8 cellular contexts compared by ENCODE assay signal in genomic region chr6:127420558-127420957, GRCh38. TPM values are rescaled to one million over a fixed set of nuclear protein-coding genes. Genes with fewer than 3 reads are reported as not detected.
A peak's percentile ranks its signal among the peaks of the same experiment; 100 is the strongest.
DNase-seq lines count a peak whose midpoint lies in the region; ATAC-seq and TF ChIP-seq lines count a peak whose summit lies in the region.

No MANE protein-coding gene starts in this region.

- peak; percentile 100 for ATAC-seq in GM21786 (IDR thresholded peaks at IDR 0.05; ENCODE audit: unreplicated experiment)

- peak; percentile 63 for TF ChIP-seq RAD21 in Ishikawa (IDR thresholded peaks at IDR 0.05; ENCODE audit: low read depth)

- DNase-seq in GF-D8 (lab: John Stamatoyannopoulos, UW) (peak; percentile 25), SIG-M5 treated with dmso at 0.1 percent for 504 hours (lab: John Stamatoyannopoulos, UW; ENCODE audit: unreplicated experiment) (peak; percentile 89), globus pallidus (ENCODE audit: low spot score) (peak; percentile 62), pulmonary artery endothelial cell (ENCODE audit: low read depth, low spot score) (peak; percentile 86), NCI-H2029 treated with DMSO at 0.1 percent for 48 hours (lab: John Stamatoyannopoulos, UW) (no peak)
- DNase-seq in activated T-helper 9 cell treated with anti-CD3 and anti-CD28 coated beads, Interleukin-2, amount 50 U/mL, for 16 hours (ENCODE audit: low read depth), result peak; percentile 55

- TF ChIP-seq EP300 in Ishikawa (IDR thresholded peaks at IDR 0.05; ENCODE audit: borderline replicate concordance), result no peak

TF ChIP-seq in Ishikawa, 13 proteins besides CTCF, POLR2A, EP300 and RAD21:
- TF ChIP-seq ZBTB7A (IDR thresholded peaks at IDR 0.05; ENCODE audit: low read depth) (no peak), EGR1 (IDR thresholded peaks at IDR 0.05) (no peak), CEBPB (IDR thresholded peaks at IDR 0.05) (no peak), NFIC (IDR thresholded peaks at IDR 0.05) (no peak), USF1 (IDR thresholded peaks at IDR 0.05) (no peak), REST (IDR thresholded peaks at IDR 0.05; ENCODE audit: low read depth) (no peak)

RNA-seq across cellular contexts. Expression of gene KIAA0408, which starts 38.6 kb away (rescaled TPM):
- not detected in 2 replicates for total RNA-seq in pulmonary artery endothelial cell
